12 cellular contexts compared by ENCODE assay signal in genomic region chr3:143302638-143303171, GRCh38.
DNase-seq lines count a peak whose midpoint lies in the region; ATAC-seq and TF ChIP-seq lines count a peak whose summit lies in the region.
"Had no signal": no experiment of that assay in that cellular context is flagged by ENCODE, and none has a peak within 500 bp of the region (broad histone marks: within the 10 kb centered on the region; RNA-seq: fewer than 3 reads in every experiment).

No MANE protein-coding gene starts in this region.

- H3K4me3 Mint-ChIP-seq in T-cell, result no peak overlapping the region
- H3K4me3 Mint-ChIP-seq: activated naive CD8-positive, alpha-beta T cell treated with anti-CD3 and anti-CD28 coated beads, Interleukin-2, amount 50 U/mL, for 24 hours had no signal

- intact Hi-C loops in left lung (cut with DNase I), result no loop called here

- POLR2A ChIA-PET in T-cell (lab: Charles Lee), result no interaction called here

- no peaks in the 10 kb centered on the region for H3K36me3 Mint-ChIP-seq in T-cell

- H3K36me3 ChIP-seq in left lung, result no peaks in the 10 kb centered on the region

- H3K4me1 Mint-ChIP-seq in T-cell, result peaks cover 12 to 24% (median 17%) of the 10 kb centered on the region in 3 donors

- H3K9me3 ChIP-seq in left lung, result no peaks in the 10 kb centered on the region

- DNase-seq in NCI-H2171 treated with DMSO at 0.1 percent for 48 hours (lab: John Stamatoyannopoulos, UW) (peak; percentile 6), NCI-H2171 (lab: John Stamatoyannopoulos, UW) (no peak), choroid plexus epithelial cell (ENCODE audit: low read depth) (peak; percentile 76), left lung (peak; percentile 49 to 67), cerebellum (ENCODE audit: low spot score) (no peak), NCI-H128 (lab: John Stamatoyannopoulos, UW; ENCODE audit: unreplicated experiment) (no peak), T-cell (no peak)
- DNase-seq: activated naive CD8-positive, alpha-beta T cell treated with anti-CD3 and anti-CD28 coated beads, Interleukin-2, amount 50 U/mL, for 24 hours; stimulated activated naive CD4-positive, alpha-beta T cell treated with Interleukin-2 at 50 U/mL for 16 hours; T-helper 1 cell had no signal

- ATAC-seq in left lung (peak; percentile 68), GM21390 (IDR thresholded peaks at IDR 0.05; ENCODE audit: unreplicated experiment) (no peak), T-cell (replicated peaks in 1 of 4) (no peak)
- ATAC-seq: activated naive CD8-positive, alpha-beta T cell treated with anti-CD3 and anti-CD28 coated beads, Interleukin-2, amount 50 U/mL, for 24 hours had no signal

- CTCF ChIA-PET in T-cell (lab: Charles Lee), result no interaction called here

- no peaks in the 10 kb centered on the region for H3K27me3 ChIP-seq in left lung

- no peak for TF ChIP-seq CTCF in choroid plexus epithelial cell (conservative IDR thresholded peaks at IDR 0.05; ENCODE audit: low read depth, low read length)
- no peak for TF ChIP-seq CTCF in left lung (IDR thresholded peaks at IDR 0.05)

- H3K4me3 ChIP-seq in choroid plexus epithelial cell (ENCODE audit: low read depth, low read length) (no peak overlapping the region), left lung (no peak overlapping the region)

- no peak overlapping the region for H3K27ac Mint-ChIP-seq in T-cell
- H3K27ac Mint-ChIP-seq: activated naive CD8-positive, alpha-beta T cell treated with anti-CD3 and anti-CD28 coated beads, Interleukin-2, amount 50 U/mL, for 24 hours had no signal

- H3K9me3 Mint-ChIP-seq in T-cell, result no peaks in the 10 kb centered on the region
- H3K9me3 Mint-ChIP-seq: activated naive CD8-positive, alpha-beta T cell treated with anti-CD3 and anti-CD28 coated beads, Interleukin-2, amount 50 U/mL, for 24 hours had no signal

- peak overlapping the region in 1 of 2 donors; percentile 3 for H3K27ac ChIP-seq in left lung
- H3K27ac ChIP-seq: 22Rv1 had no signal

- no peaks in the 10 kb centered on the region for H3K27me3 Mint-ChIP-seq in T-cell
- H3K27me3 Mint-ChIP-seq: activated naive CD8-positive, alpha-beta T cell treated with anti-CD3 and anti-CD28 coated beads, Interleukin-2, amount 50 U/mL, for 24 hours had no signal

- peaks cover 5 to 14% of the 10 kb centered on the region in 2 donors for H3K4me1 ChIP-seq in left lung

Comparison
In these comparisons a context has a peak if more than half of its experiments do, and no peak if none do; other contexts are left out.
1. DNase-seq: peak in NCI-H2171 treated with DMSO at 0.1 percent for 48 hours (single experiment), choroid plexus epithelial cell (single experiment) and left lung (2 of 2); none in NCI-H2171 (single experiment), cerebellum (single experiment), NCI-H128 (single experiment) and T-cell (0 of 34).